3 cellular contexts compared by ENCODE assay signal in the genomic region with DNA sequence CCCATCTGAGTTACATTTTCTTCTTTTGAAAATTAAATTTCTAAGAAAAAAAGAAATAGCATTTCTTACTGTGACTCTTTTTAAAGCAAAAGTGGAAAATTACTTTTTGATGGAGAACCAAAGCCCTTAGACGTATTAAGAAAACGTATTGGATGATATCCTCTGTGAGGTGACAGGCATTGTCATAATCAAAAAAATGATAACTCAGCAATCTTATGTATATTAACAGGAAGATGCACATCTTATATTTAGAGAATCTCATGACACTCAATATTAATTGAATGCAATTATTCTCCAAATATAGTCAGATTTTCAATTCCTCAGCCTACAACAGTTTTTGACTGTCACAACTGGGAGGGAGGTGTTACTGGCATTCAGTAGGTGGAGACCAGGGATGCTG.
TF ChIP-seq lines count a peak whose summit lies in the region.

No MANE protein-coding gene starts in this region.

TF ChIP-seq in SK-N-SH, 30 proteins besides CTCF, POLR2A, EP300 and RAD21 (continued from another document):
- TF ChIP-seq, protein P1, sequence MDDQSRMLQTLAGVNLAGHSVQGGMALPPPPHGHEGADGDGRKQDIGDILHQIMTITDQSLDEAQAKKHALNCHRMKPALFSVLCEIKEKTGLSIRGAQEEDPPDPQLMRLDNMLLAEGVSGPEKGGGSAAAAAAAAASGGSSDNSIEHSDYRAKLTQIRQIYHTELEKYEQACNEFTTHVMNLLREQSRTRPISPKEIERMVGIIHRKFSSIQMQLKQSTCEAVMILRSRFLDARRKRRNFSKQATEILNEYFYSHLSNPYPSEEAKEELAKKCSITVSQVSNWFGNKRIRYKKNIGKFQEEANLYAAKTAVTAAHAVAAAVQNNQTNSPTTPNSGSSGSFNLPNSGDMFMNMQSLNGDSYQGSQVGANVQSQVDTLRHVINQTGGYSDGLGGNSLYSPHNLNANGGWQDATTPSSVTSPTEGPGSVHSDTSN (IDR thresholded peaks at IDR 0.05), result no peak
- TF ChIP-seq, protein P2, sequence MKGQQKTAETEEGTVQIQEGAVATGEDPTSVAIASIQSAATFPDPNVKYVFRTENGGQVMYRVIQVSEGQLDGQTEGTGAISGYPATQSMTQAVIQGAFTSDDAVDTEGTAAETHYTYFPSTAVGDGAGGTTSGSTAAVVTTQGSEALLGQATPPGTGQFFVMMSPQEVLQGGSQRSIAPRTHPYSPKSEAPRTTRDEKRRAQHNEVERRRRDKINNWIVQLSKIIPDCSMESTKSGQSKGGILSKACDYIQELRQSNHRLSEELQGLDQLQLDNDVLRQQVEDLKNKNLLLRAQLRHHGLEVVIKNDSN (IDR thresholded peaks at IDR 0.05; ENCODE audit: borderline replicate concordance, low read depth), result no peak

TF ChIP-seq in SK-N-SH treated with all-trans-retinoic acid at 6 μM for 48 hours, 23 proteins besides CTCF, POLR2A, EP300 and RAD21 (continued from another document):
- TF ChIP-seq, protein P3, sequence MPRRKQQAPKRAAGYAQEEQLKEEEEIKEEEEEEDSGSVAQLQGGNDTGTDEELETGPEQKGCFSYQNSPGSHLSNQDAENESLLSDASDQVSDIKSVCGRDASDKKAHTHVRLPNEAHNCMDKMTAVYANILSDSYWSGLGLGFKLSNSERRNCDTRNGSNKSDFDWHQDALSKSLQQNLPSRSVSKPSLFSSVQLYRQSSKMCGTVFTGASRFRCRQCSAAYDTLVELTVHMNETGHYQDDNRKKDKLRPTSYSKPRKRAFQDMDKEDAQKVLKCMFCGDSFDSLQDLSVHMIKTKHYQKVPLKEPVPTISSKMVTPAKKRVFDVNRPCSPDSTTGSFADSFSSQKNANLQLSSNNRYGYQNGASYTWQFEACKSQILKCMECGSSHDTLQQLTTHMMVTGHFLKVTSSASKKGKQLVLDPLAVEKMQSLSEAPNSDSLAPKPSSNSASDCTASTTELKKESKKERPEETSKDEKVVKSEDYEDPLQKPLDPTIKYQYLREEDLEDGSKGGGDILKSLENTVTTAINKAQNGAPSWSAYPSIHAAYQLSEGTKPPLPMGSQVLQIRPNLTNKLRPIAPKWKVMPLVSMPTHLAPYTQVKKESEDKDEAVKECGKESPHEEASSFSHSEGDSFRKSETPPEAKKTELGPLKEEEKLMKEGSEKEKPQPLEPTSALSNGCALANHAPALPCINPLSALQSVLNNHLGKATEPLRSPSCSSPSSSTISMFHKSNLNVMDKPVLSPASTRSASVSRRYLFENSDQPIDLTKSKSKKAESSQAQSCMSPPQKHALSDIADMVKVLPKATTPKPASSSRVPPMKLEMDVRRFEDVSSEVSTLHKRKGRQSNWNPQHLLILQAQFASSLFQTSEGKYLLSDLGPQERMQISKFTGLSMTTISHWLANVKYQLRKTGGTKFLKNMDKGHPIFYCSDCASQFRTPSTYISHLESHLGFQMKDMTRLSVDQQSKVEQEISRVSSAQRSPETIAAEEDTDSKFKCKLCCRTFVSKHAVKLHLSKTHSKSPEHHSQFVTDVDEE (CRISPR knock-in tag; IDR thresholded peaks at IDR 0.05), result no peak
- TF ChIP-seq TOX (CRISPR knock-in tag; IDR thresholded peaks at IDR 0.05; ENCODE audit: borderline replicate concordance) (no peak), ZNF70 (CRISPR knock-in tag; IDR thresholded peaks at IDR 0.05) (no peak), TCF4 (CRISPR knock-in tag; IDR thresholded peaks at IDR 0.05; ENCODE audit: borderline replicate concordance) (no peak), OSR1 (CRISPR knock-in tag; IDR thresholded peaks at IDR 0.05) (no peak), ZC3H10 (CRISPR knock-in tag; IDR thresholded peaks at IDR 0.05) (no peak), BACH2 (CRISPR knock-in tag; IDR thresholded peaks at IDR 0.05; ENCODE audit: borderline replicate concordance) (no peak)
- TF ChIP-seq, protein P4, sequence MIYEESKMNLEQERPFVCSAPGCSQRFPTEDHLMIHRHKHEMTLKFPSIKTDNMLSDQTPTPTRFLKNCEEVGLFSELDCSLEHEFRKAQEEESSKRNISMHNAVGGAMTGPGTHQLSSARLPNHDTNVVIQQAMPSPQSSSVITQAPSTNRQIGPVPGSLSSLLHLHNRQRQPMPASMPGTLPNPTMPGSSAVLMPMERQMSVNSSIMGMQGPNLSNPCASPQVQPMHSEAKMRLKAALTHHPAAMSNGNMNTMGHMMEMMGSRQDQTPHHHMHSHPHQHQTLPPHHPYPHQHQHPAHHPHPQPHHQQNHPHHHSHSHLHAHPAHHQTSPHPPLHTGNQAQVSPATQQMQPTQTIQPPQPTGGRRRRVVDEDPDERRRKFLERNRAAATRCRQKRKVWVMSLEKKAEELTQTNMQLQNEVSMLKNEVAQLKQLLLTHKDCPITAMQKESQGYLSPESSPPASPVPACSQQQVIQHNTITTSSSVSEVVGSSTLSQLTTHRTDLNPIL (CRISPR knock-in tag; IDR thresholded peaks at IDR 0.05; ENCODE audit: low read depth), result no peak

TF ChIP-seq in HepG2, 621 proteins besides CTCF, POLR2A, EP300 and RAD21 (continued from another document):
- TF ChIP-seq, protein P5, sequence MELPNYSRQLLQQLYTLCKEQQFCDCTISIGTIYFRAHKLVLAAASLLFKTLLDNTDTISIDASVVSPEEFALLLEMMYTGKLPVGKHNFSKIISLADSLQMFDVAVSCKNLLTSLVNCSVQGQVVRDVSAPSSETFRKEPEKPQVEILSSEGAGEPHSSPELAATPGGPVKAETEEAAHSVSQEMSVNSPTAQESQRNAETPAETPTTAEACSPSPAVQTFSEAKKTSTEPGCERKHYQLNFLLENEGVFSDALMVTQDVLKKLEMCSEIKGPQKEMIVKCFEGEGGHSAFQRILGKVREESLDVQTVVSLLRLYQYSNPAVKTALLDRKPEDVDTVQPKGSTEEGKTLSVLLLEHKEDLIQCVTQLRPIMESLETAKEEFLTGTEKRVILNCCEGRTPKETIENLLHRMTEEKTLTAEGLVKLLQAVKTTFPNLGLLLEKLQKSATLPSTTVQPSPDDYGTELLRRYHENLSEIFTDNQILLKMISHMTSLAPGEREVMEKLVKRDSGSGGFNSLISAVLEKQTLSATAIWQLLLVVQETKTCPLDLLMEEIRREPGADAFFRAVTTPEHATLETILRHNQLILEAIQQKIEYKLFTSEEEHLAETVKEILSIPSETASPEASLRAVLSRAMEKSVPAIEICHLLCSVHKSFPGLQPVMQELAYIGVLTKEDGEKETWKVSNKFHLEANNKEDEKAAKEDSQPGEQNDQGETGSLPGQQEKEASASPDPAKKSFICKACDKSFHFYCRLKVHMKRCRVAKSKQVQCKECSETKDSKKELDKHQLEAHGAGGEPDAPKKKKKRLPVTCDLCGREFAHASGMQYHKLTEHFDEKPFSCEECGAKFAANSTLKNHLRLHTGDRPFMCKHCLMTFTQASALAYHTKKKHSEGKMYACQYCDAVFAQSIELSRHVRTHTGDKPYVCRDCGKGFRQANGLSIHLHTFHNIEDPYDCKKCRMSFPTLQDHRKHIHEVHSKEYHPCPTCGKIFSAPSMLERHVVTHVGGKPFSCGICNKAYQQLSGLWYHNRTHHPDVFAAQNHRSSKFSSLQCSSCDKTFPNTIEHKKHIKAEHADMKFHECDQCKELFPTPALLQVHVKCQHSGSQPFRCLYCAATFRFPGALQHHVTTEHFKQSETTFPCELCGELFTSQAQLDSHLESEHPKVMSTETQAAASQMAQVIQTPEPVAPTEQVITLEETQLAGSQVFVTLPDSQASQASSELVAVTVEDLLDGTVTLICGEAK (IDR thresholded peaks at IDR 0.05), result no peak
- TF ChIP-seq, protein P5 (CRISPR knock-in tag; IDR thresholded peaks at IDR 0.05), result no peak
